ENCODE assay signal across 1 cellular context in the genomic region with DNA sequence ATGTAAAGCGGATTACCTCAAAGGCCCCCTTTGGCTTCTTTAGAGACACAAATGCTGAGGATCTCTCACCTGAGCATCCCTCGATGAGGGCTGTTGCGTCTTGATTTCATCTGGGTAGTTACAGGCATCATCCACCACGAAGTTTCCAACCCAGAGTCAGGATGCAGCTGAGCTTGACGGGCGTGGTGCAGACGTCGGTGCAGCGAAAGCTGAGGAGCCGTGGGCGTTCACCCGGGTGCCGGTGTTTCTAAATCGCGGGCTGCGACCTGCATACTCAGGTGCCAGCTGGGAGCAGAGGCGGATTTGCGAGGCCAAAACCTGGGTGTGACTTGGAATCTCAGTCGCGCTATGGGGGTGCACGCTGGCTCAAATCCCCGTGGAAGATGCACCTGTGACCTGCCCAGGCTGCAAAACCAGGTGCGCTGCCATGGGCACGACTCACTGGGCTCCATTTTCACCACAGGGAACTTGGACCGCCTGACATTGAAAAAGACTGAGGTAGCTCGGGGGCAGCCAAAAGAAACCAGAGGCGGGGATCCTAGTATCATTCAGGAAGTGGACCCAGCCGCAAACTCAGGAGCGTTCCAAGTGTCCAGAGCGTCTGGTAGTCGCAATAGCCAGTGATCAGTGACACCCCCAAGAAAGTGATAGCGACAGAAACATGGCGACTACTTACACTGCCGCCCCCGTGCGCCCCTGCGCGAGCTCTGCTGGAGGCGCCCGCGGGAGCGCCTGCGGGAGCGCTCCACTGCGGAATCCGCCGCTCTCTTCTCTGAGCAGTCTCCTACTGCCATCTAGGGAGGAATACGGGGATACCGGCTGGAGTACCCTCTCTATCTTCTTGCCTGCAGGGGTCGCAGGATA.
TF ChIP-seq lines count a peak whose summit lies in the region.

No MANE protein-coding gene starts in this region.

TF ChIP-seq in HepG2, 621 proteins besides CTCF, POLR2A, EP300 and RAD21 (continued from another document and continues in another):
- TF ChIP-seq TGIF2 (CRISPR knock-in tag; IDR thresholded peaks at IDR 0.05), result 0 out of 2 replicates have a peak, but pooled peaks have one; percentile 16
- TF ChIP-seq, protein P1, sequence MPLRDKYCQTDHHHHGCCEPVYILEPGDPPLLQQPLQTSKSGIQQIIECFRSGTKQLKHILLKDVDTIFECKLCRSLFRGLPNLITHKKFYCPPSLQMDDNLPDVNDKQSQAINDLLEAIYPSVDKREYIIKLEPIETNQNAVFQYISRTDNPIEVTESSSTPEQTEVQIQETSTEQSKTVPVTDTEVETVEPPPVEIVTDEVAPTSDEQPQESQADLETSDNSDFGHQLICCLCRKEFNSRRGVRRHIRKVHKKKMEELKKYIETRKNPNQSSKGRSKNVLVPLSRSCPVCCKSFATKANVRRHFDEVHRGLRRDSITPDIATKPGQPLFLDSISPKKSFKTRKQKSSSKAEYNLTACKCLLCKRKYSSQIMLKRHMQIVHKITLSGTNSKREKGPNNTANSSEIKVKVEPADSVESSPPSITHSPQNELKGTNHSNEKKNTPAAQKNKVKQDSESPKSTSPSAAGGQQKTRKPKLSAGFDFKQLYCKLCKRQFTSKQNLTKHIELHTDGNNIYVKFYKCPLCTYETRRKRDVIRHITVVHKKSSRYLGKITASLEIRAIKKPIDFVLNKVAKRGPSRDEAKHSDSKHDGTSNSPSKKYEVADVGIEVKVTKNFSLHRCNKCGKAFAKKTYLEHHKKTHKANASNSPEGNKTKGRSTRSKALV (CRISPR knock-in tag; IDR thresholded peaks at IDR 0.05), result peak; percentile 89
- no peak for TF ChIP-seq SALL2 (CRISPR knock-in tag; IDR thresholded peaks at IDR 0.05)
- TF ChIP-seq RXRA (CRISPR knock-in tag; IDR thresholded peaks at IDR 0.05), result peak; percentile 10
- peak; percentile 96 for TF ChIP-seq STAG1 (CRISPR knock-in tag; IDR thresholded peaks at IDR 0.05)
- TF ChIP-seq, protein P2, sequence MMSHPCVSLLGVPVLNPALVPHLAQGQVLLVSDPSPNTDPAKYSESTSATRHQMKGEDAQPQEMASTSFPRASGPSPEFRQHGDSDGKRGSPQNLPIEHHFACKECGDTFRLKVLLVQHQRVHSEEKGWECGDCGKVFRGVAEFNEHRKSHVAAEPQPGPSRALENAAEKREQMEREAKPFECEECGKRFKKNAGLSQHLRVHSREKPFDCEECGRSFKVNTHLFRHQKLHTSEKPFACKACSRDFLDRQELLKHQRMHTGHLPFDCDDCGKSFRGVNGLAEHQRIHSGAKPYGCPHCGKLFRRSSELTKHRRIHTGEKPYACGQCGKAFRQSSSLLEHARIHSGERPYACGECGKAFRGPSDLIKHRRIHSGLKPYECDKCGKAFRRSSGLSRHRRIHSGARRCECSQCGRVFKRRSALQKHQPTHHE (CRISPR knock-in tag; IDR thresholded peaks at IDR 0.05; ENCODE audit: borderline replicate concordance), result 0 out of 2 replicates have a peak, but pooled peaks have one; percentile 62
- no peak for TF ChIP-seq CBFB (CRISPR knock-in tag; IDR thresholded peaks at IDR 0.05)
- no peak for TF ChIP-seq ZNF260 (CRISPR knock-in tag; IDR thresholded peaks at IDR 0.05; ENCODE audit: borderline replicate concordance, low read depth)
- TF ChIP-seq, protein P3, sequence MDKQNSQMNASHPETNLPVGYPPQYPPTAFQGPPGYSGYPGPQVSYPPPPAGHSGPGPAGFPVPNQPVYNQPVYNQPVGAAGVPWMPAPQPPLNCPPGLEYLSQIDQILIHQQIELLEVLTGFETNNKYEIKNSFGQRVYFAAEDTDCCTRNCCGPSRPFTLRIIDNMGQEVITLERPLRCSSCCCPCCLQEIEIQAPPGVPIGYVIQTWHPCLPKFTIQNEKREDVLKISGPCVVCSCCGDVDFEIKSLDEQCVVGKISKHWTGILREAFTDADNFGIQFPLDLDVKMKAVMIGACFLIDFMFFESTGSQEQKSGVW (CRISPR knock-in tag; IDR thresholded peaks at IDR 0.05; ENCODE audit: borderline replicate concordance), result no peak
- peak; percentile 63; the same call in 1 of the 2 replicates for TF ChIP-seq ZNF605 (CRISPR knock-in tag; IDR thresholded peaks at IDR 0.05)
- TF ChIP-seq FOXC1 (CRISPR knock-in tag; IDR thresholded peaks at IDR 0.05; ENCODE audit: borderline replicate concordance), result peak; percentile 53; the same call in 1 of the 2 replicates
- TF ChIP-seq, protein P4, sequence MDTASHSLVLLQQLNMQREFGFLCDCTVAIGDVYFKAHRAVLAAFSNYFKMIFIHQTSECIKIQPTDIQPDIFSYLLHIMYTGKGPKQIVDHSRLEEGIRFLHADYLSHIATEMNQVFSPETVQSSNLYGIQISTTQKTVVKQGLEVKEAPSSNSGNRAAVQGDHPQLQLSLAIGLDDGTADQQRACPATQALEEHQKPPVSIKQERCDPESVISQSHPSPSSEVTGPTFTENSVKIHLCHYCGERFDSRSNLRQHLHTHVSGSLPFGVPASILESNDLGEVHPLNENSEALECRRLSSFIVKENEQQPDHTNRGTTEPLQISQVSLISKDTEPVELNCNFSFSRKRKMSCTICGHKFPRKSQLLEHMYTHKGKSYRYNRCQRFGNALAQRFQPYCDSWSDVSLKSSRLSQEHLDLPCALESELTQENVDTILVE (CRISPR knock-in tag; IDR thresholded peaks at IDR 0.05), result no peak
- TF ChIP-seq, protein P5, sequence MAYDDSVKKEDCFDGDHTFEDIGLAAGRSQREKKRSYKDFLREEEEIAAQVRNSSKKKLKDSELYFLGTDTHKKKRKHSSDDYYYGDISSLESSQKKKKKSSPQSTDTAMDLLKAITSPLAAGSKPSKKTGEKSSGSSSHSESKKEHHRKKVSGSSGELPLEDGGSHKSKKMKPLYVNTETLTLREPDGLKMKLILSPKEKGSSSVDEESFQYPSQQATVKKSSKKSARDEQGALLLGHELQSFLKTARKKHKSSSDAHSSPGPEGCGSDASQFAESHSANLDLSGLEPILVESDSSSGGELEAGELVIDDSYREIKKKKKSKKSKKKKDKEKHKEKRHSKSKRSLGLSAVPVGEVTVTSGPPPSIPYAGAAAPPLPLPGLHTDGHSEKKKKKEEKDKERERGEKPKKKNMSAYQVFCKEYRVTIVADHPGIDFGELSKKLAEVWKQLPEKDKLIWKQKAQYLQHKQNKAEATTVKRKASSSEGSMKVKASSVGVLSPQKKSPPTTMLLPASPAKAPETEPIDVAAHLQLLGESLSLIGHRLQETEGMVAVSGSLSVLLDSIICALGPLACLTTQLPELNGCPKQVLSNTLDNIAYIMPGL (CRISPR knock-in tag; IDR thresholded peaks at IDR 0.05; ENCODE audit: borderline replicate concordance in 1 of 2, low read depth in 1 of 2), result peak; percentile 96
- TF ChIP-seq IRF2 (CRISPR knock-in tag; IDR thresholded peaks at IDR 0.05), result peak; percentile 45; the same call in 1 of the 2 replicates
- 0 out of 2 replicates have a peak, but pooled peaks have one; percentile 22 for TF ChIP-seq BCL6 (CRISPR knock-in tag; IDR thresholded peaks at IDR 0.05)
- TF ChIP-seq, protein P6, sequence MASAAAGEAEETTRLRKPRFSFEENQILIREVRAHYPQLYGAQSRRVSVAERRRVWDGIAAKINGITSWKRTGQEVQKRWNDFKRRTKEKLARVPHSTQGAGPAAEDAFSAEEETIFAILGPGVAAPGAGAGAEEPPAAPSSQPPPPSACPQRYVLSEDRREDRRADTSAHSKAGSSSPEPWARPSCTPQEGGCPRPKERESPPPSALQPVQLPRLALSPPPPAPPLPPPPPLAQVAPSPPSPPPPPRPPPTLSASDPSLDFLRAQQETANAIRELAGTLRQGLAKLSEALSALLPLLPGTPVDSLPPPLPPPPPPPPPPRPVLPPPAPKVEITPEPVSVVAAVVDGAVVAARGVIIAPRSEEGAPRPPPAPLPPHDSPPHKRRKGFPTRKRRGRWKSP (CRISPR knock-in tag; IDR thresholded peaks at IDR 0.05), result peak; percentile 99
- TF ChIP-seq ZKSCAN1 (IDR thresholded peaks at IDR 0.05; ENCODE audit: low read length), result peak; percentile 47; the same call in 1 of the 2 replicates
- no peak for TF ChIP-seq MAZ (IDR thresholded peaks at IDR 0.05; ENCODE audit: borderline replicate concordance, low read depth, low read length)
- TF ChIP-seq MAZ (CRISPR knock-in tag; IDR thresholded peaks at IDR 0.05; ENCODE audit: low read depth), result 0 out of 2 replicates have a peak, but pooled peaks have one; percentile 40
- 0 out of 2 replicates have a peak, but pooled peaks have one; percentile 10 for TF ChIP-seq FOXO1 (CRISPR knock-in tag; IDR thresholded peaks at IDR 0.05)
- peak; percentile 50; the same call in 1 of the 2 replicates for TF ChIP-seq GATAD2A (CRISPR knock-in tag; IDR thresholded peaks at IDR 0.05)
- 0 out of 2 replicates have a peak, but pooled peaks have one; percentile 61 for TF ChIP-seq ZNF850 (CRISPR knock-in tag; conservative IDR thresholded peaks at IDR 0.05)
- TF ChIP-seq, protein P7, sequence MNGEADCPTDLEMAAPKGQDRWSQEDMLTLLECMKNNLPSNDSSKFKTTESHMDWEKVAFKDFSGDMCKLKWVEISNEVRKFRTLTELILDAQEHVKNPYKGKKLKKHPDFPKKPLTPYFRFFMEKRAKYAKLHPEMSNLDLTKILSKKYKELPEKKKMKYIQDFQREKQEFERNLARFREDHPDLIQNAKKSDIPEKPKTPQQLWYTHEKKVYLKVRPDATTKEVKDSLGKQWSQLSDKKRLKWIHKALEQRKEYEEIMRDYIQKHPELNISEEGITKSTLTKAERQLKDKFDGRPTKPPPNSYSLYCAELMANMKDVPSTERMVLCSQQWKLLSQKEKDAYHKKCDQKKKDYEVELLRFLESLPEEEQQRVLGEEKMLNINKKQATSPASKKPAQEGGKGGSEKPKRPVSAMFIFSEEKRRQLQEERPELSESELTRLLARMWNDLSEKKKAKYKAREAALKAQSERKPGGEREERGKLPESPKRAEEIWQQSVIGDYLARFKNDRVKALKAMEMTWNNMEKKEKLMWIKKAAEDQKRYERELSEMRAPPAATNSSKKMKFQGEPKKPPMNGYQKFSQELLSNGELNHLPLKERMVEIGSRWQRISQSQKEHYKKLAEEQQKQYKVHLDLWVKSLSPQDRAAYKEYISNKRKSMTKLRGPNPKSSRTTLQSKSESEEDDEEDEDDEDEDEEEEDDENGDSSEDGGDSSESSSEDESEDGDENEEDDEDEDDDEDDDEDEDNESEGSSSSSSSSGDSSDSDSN (CRISPR knock-in tag; IDR thresholded peaks at IDR 0.05), result 0 out of 2 replicates have a peak, but pooled peaks have one; percentile 35
- 0 out of 2 replicates have a peak, but pooled peaks have one; percentile 21 for TF ChIP-seq RARA (CRISPR knock-in tag; IDR thresholded peaks at IDR 0.05)
- peak; percentile 37; the same call in 1 of the 2 replicates for TF ChIP-seq TBX2 (CRISPR knock-in tag; IDR thresholded peaks at IDR 0.05; ENCODE audit: borderline replicate concordance)
- TF ChIP-seq, protein P8, sequence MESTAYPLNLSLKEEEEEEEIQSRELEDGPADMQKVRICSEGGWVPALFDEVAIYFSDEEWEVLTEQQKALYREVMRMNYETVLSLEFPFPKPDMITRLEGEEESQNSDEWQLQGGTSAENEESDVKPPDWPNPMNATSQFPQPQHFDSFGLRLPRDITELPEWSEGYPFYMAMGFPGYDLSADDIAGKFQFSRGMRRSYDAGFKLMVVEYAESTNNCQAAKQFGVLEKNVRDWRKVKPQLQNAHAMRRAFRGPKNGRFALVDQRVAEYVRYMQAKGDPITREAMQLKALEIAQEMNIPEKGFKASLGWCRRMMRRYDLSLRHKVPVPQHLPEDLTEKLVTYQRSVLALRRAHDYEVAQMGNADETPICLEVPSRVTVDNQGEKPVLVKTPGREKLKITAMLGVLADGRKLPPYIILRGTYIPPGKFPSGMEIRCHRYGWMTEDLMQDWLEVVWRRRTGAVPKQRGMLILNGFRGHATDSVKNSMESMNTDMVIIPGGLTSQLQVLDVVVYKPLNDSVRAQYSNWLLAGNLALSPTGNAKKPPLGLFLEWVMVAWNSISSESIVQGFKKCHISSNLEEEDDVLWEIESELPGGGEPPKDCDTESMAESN (CRISPR knock-in tag; conservative IDR thresholded peaks at IDR 0.05), result 0 out of 2 replicates have a peak, but pooled peaks have one; percentile 12
- no peak for TF ChIP-seq MATR3 (CRISPR knock-in tag; IDR thresholded peaks at IDR 0.05)
- TF ChIP-seq KDM2A (CRISPR knock-in tag; IDR thresholded peaks at IDR 0.05; ENCODE audit: borderline replicate concordance, low read depth), result peak; percentile 83
- TF ChIP-seq RBAK (CRISPR knock-in tag; IDR thresholded peaks at IDR 0.05), result no peak
- no peak for TF ChIP-seq ZNF530 (CRISPR knock-in tag; IDR thresholded peaks at IDR 0.05; ENCODE audit: low read depth)
- TF ChIP-seq, protein P9, sequence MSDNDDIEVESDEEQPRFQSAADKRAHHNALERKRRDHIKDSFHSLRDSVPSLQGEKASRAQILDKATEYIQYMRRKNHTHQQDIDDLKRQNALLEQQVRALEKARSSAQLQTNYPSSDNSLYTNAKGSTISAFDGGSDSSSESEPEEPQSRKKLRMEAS (IDR thresholded peaks at IDR 0.05), result 0 out of 2 replicates have a peak, but pooled peaks have one; percentile 34
- TF ChIP-seq ZNF777 (CRISPR knock-in tag; IDR thresholded peaks at IDR 0.05), result 0 out of 2 replicates have a peak, but pooled peaks have one; percentile 26
- TF ChIP-seq SMC3 (IDR thresholded peaks at IDR 0.05; ENCODE audit: low read length), result peak; percentile 90
- TF ChIP-seq, protein P10, sequence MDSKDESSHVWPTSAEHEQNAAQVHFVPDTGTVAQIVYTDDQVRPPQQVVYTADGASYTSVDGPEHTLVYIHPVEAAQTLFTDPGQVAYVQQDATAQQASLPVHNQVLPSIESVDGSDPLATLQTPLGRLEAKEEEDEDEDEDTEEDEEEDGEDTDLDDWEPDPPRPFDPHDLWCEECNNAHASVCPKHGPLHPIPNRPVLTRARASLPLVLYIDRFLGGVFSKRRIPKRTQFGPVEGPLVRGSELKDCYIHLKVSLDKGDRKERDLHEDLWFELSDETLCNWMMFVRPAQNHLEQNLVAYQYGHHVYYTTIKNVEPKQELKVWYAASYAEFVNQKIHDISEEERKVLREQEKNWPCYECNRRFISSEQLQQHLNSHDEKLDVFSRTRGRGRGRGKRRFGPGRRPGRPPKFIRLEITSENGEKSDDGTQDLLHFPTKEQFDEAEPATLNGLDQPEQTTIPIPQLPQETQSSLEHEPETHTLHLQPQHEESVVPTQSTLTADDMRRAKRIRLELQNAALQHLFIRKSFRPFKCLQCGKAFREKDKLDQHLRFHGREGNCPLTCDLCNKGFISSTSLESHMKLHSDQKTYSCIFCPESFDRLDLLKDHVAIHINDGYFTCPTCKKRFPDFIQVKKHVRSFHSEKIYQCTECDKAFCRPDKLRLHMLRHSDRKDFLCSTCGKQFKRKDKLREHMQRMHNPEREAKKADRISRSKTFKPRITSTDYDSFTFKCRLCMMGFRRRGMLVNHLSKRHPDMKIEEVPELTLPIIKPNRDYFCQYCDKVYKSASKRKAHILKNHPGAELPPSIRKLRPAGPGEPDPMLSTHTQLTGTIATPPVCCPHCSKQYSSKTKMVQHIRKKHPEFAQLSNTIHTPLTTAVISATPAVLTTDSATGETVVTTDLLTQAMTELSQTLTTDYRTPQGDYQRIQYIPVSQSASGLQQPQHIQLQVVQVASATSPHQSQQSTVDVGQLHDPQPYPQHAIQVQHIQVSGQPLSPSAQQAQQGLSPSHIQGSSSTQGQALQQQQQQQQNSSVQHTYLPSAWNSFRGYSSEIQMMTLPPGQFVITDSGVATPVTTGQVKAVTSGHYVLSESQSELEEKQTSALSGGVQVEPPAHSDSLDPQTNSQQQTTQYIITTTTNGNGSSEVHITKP (CRISPR knock-in tag; IDR thresholded peaks at IDR 0.05; ENCODE audit: low read depth), result peak; percentile 56; the same call in 1 of the 2 replicates
- peak; percentile 76 for TF ChIP-seq TEAD3 (CRISPR knock-in tag; optimal IDR thresholded peaks at IDR 0.05; ENCODE audit: borderline replicate concordance)
- peak; percentile 22; the same call in 1 of the 2 replicates for TF ChIP-seq MIXL1 (CRISPR knock-in tag; IDR thresholded peaks at IDR 0.05)
- no peak for TF ChIP-seq EED (CRISPR knock-in tag; IDR thresholded peaks at IDR 0.05)
- no peak for TF ChIP-seq ISX (CRISPR knock-in tag; conservative IDR thresholded peaks at IDR 0.05)
- TF ChIP-seq YY1 (IDR thresholded peaks at IDR 0.05; ENCODE audit: insufficient read depth, insufficient replicate concordance, low read depth, low read length), result peak; percentile 90
- no peak for TF ChIP-seq CCAR2 (optimal IDR thresholded peaks at IDR 0.05; ENCODE audit: low read depth, low read length)
- 0 out of 2 replicates have a peak, but pooled peaks have one; percentile 33 for TF ChIP-seq ZSCAN9 (CRISPR knock-in tag; IDR thresholded peaks at IDR 0.05; ENCODE audit: borderline replicate concordance)
